ENCODE assay signal across 8 cellular contexts in genomic region chr6:16128759-16129622, GRCh38.
DNase-seq lines count a peak whose midpoint lies in the region; ATAC-seq lines count a peak whose summit lies in the region.

MYLIP (plus strand) TSS chr6:16129086; CDS start chr6:16129323, 237 bp downstream.

- ATAC-seq in GM19035 (IDR thresholded peaks at IDR 0.05; ENCODE audit: unreplicated experiment) (peak; percentile 80), HG03342 (IDR thresholded peaks at IDR 0.05; ENCODE audit: unreplicated experiment) (peak; percentile 71)

- DNase-seq in AML-193 (lab: John Stamatoyannopoulos, UW) (peak; percentile 96), NCI-H345 treated with DMSO at 0.1 percent for 48 hours (lab: John Stamatoyannopoulos, UW; ENCODE audit: unreplicated experiment) (peak; percentile 59), iris pigment epithelial cell (ENCODE audit: low read depth) (peak; percentile 88)
- peak; percentile 92 to 97 (median 94) for DNase-seq in activated CD4-positive, CD25-positive, alpha-beta regulatory T cell (lab: John Stamatoyannopoulos, UW)
- peak; percentile 95 for DNase-seq in central memory CD4-positive, alpha-beta T cell
- DNase-seq in stimulated activated CD4-positive, alpha-beta T cell treated with anti-CD3 and anti-CD28 coated beads, Interleukin-12 subunit alpha, Interleukin-12 subunit beta, amount 100 ng/mL, for 24 hours (ENCODE audit: low read depth in 2 of 2), result peak; percentile 95 to 96

Comparison
In these comparisons a context has a peak if more than half of its experiments do, and no peak if none do; other contexts are left out.
1. Peak in every context shown above with its lines: DNase-seq and ATAC-seq.